Comparison of ENCODE assay signal across 8 cellular contexts in genomic region chr11:110428956-110429613, GRCh38. TPM values are rescaled to one million over a fixed set of nuclear protein-coding genes. Genes with fewer than 3 reads are reported as not detected.
DNase-seq lines count a peak whose midpoint lies in the region; ATAC-seq and TF ChIP-seq lines count a peak whose summit lies in the region.

No MANE protein-coding gene starts in this region.

- peak overlapping the region; percentile 85 for H3K27ac ChIP-seq in RWPE1
- peak overlapping the region; percentile 87 for H3K27ac ChIP-seq in rectal smooth muscle tissue (ENCODE audit: low read depth, low read length)

- H3K4me1 ChIP-seq in rectal smooth muscle tissue (ENCODE audit: control insufficient read depth, insufficient read depth, low read length), result peaks cover 10% of the 10 kb centered on the region

- H3K4me3 ChIP-seq in GM12875 (ENCODE audit: low read depth, low read length) (peak overlapping the region; percentile 89), epithelial cell of proximal tubule (ENCODE audit: low read depth, low read length) (peak overlapping the region; percentile 98), rectal smooth muscle tissue (ENCODE audit: low read length) (peak overlapping the region; percentile 89)

- CTCF ChIA-PET in RWPE1 (lab: Yijun Ruan, JAX), result interaction anchor here (0.6 kb wide), 2 partner anchors 53 to 1061 kb away, joined by 3 read pairs; no protein-coding TSS in a partner anchor

- no peaks in the 10 kb centered on the region for H3K36me3 ChIP-seq in rectal smooth muscle tissue (ENCODE audit: control insufficient read depth, insufficient read depth, low read length)

- POLR2A ChIA-PET in RWPE1 (lab: Yijun Ruan, JAX; ENCODE audit: low non-redundant PET), result interaction anchor here (0.5 kb wide), 1 partner anchor 1650 kb away, joined by 3 read pairs; no protein-coding TSS in a partner anchor

- no peak for ATAC-seq in HG02885 (IDR thresholded peaks at IDR 0.05; ENCODE audit: poor library complexity, unreplicated experiment)
- ATAC-seq in HG03521 (IDR thresholded peaks at IDR 0.05; ENCODE audit: unreplicated experiment), result no peak

- TF ChIP-seq CTCF in GM12875 (IDR thresholded peaks at IDR 0.05; ENCODE audit: borderline replicate concordance, insufficient read depth, low read depth, low read length) (no peak), RWPE1 (conservative IDR thresholded peaks at IDR 0.05; ENCODE audit: low read depth) (no peak), epithelial cell of proximal tubule (conservative IDR thresholded peaks at IDR 0.05; ENCODE audit: low read depth, low read length) (no peak)

- DNase-seq in RWPE1 (ENCODE audit: low spot score) (no peak), epithelial cell of proximal tubule (ENCODE audit: low read depth) (no peak), SK-N-DZ (ENCODE audit: low spot score) (no peak)
- DNase-seq in activated CD4-positive, alpha-beta T cell treated with anti-CD3 and anti-CD28 coated beads, Interleukin-2, amount 50 U/mL, for 4 hours, result no peak

- no peak overlapping the region for H3K9ac ChIP-seq in rectal smooth muscle tissue (ENCODE audit: low read length)

- H3K27me3 ChIP-seq in rectal smooth muscle tissue (ENCODE audit: control insufficient read depth, insufficient read depth, low read length), result no peaks in the 10 kb centered on the region

RNA-seq across cellular contexts. Expression of gene FDX1, which starts 0.7 kb away (rescaled TPM):
- 14.2 and 15.2 TPM in 2 replicates for total RNA-seq in epithelial cell of proximal tubule
- 7.3 TPM in 2 replicates for polyA plus RNA-seq in SK-N-DZ (2014; cell fraction: cytosol; rRNA removed)
- 3.1 and 3.6 TPM in 2 replicates for polyA plus RNA-seq in SK-N-DZ (2014; cell fraction: nucleus; rRNA removed)
